16 cellular contexts compared by ENCODE assay signal in the genomic region with DNA sequence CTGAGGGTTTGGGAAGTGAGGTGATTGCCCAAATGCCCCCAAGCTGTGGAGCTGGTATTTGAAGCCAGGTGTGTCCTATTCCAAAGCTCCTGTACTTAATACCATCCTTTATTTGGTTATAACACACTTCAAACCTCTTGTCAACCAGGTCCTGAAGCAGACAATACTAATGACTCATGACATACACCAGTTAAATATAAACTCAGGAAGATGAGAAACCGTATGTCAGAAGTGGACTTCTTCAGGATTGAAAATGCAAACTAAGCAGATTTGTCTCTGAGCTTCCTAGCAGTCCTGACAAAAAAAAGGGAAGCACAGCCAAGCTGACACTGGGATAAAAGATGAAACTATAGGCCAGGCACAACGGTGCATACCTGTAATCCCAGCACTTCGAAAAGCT.
DNase-seq lines count a peak whose midpoint lies in the region; TF ChIP-seq lines count a peak whose summit lies in the region.
"Had no signal": no experiment of that assay in that cellular context is flagged by ENCODE, and none has a peak within 500 bp of the region (broad histone marks: within the 10 kb centered on the region; RNA-seq: fewer than 3 reads in every experiment).

No MANE protein-coding gene starts in this region.

- no peak for TF ChIP-seq CTCF in epithelial cell of esophagus (IDR thresholded peaks at IDR 0.05; ENCODE audit: insufficient read depth, low read depth, low read length, missing control alignments)

- H3K4me3 ChIP-seq in epithelial cell of esophagus (ENCODE audit: low read length), result no peak overlapping the region
- H3K4me3 ChIP-seq: breast epithelium, prostate gland had no signal

- DNase-seq in ELR (ENCODE audit: low read depth), result peak; percentile 48
- DNase-seq in NCI-H510A treated with DMSO at 0.1 percent for 48 hours (lab: John Stamatoyannopoulos, UW), result peak; percentile 94
- peak; percentile 38 for DNase-seq in epithelial cell of esophagus (ENCODE audit: low read depth)
- DNase-seq in renal cortical epithelial cell (ENCODE audit: low read depth), result peak; percentile 86
- DNase-seq in central memory CD4-positive, alpha-beta T cell, result no peak
- DNase-seq in SIG-M5 (lab: John Stamatoyannopoulos, UW), result no peak
- no peak for DNase-seq in iPS-NIHi7 (ENCODE audit: extremely low spot score)
- DNase-seq: activated CD4-positive, alpha-beta T cell treated with anti-CD3 and anti-CD28 coated beads for 1 hour; Calu3; naive thymus-derived CD8-positive, alpha-beta T cell; NCI-H2081; NCI-H748 treated with DMSO at 0.1 percent for 48 hours; stimulated activated CD4-positive, alpha-beta T cell treated with anti-CD3 and anti-CD28 coated beads, Interleukin-4, amount 100 ng/mL, for 4 hours; T1000 had no signal

Comparison
In these comparisons a context has a peak if more than half of its experiments do, and no peak if none do; other contexts are left out.
1. DNase-seq: peak in ELR (single experiment), NCI-H510A treated with DMSO at 0.1 percent for 48 hours (single experiment), epithelial cell of esophagus (single experiment) and renal cortical epithelial cell (single experiment); none in central memory CD4-positive, alpha-beta T cell (single experiment), SIG-M5 (single experiment) and iPS-NIHi7 (single experiment).